Comparison of ENCODE assay signal across 2 cellular contexts in the genomic region with DNA sequence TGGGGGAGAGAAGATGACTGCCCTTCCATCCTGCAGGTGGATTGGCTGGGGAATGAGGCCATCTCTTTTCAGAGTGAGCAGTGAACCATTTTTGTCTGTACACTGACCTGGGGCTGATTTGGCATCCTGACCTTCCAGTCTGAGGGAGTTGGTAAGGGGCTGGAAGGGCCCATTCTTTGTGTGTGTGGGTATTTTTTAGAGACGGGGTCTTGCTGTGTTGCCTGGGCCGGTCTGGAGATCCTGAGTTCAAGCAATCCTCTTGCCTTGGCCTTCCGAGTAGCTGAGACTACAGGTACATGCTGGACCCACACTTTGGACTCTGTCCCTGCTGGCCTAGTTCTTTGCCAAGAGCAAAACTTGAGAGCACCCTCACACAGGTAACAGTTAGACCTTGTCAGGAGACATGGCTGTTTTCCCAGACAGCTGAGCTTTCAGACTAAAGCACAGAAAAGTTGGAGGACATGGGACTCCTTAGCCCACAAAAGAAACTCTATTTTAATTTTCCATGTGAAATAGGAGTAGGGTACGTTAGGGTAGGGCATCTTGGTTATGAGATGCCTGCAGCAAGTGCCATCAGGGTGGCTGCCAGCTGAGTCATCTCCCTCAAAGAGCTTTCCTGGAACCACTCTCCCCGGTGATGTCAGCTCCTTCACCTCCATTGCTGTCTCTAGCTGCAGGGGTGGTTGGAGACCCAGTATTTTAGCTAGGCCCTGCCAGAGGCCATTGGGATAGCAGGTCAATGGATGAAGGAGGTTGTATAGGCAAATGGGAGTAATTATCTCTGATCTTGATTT.
TF ChIP-seq lines count a peak whose summit lies in the region.

No MANE protein-coding gene starts in this region.

TF ChIP-seq in IMR-90, 13 proteins besides CTCF, POLR2A, EP300 and RAD21:
- TF ChIP-seq NFE2L2 (IDR thresholded peaks at IDR 0.05; ENCODE audit: low read depth, low read length) (no peak), RCOR1 (IDR thresholded peaks at IDR 0.05; ENCODE audit: insufficient replicate concordance, low read length) (no peak), SMC3 (IDR thresholded peaks at IDR 0.05; ENCODE audit: low read depth, low read length) (no peak), RFX5 (IDR thresholded peaks at IDR 0.05; ENCODE audit: low read depth, low read length) (no peak), CHD1 (IDR thresholded peaks at IDR 0.05; ENCODE audit: low read depth, low read length) (no peak), MAFK (IDR thresholded peaks at IDR 0.05; ENCODE audit: low read depth, low read length) (no peak)
- TF ChIP-seq, protein P1, sequence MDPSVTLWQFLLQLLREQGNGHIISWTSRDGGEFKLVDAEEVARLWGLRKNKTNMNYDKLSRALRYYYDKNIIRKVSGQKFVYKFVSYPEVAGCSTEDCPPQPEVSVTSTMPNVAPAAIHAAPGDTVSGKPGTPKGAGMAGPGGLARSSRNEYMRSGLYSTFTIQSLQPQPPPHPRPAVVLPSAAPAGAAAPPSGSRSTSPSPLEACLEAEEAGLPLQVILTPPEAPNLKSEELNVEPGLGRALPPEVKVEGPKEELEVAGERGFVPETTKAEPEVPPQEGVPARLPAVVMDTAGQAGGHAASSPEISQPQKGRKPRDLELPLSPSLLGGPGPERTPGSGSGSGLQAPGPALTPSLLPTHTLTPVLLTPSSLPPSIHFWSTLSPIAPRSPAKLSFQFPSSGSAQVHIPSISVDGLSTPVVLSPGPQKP (IDR thresholded peaks at IDR 0.05; ENCODE audit: borderline replicate concordance, low read depth, low read length): no peak
TF ChIP-seq in IMR-90: peak in this region for 0.

TF ChIP-seq in HEK293T, 16 proteins besides CTCF, POLR2A, EP300 and RAD21:
- TF ChIP-seq TARDBP (IDR thresholded peaks at IDR 0.05): no peak
- no peak for TF ChIP-seq L3MBTL2 (conservative IDR thresholded peaks at IDR 0.05)
- TF ChIP-seq, protein P2, sequence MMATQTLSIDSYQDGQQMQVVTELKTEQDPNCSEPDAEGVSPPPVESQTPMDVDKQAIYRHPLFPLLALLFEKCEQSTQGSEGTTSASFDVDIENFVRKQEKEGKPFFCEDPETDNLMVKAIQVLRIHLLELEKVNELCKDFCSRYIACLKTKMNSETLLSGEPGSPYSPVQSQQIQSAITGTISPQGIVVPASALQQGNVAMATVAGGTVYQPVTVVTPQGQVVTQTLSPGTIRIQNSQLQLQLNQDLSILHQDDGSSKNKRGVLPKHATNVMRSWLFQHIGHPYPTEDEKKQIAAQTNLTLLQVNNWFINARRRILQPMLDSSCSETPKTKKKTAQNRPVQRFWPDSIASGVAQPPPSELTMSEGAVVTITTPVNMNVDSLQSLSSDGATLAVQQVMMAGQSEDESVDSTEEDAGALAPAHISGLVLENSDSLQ (IDR thresholded peaks at IDR 0.05): no peak
- no peak for TF ChIP-seq CTBP1 (IDR thresholded peaks at IDR 0.05; ENCODE audit: borderline replicate concordance)
- TF ChIP-seq FOXK2 (IDR thresholded peaks at IDR 0.05): no peak
- no peak for TF ChIP-seq ZNF384 (IDR thresholded peaks at IDR 0.05)
- TF ChIP-seq ELF4 (IDR thresholded peaks at IDR 0.05): no peak
- TF ChIP-seq SUZ12 (IDR thresholded peaks at IDR 0.05): no peak
- TF ChIP-seq SP1 (IDR thresholded peaks at IDR 0.05): no peak
- no peak for TF ChIP-seq HDGF (IDR thresholded peaks at IDR 0.05; ENCODE audit: borderline replicate concordance)
- TF ChIP-seq NFRKB (IDR thresholded peaks at IDR 0.05): no peak
- no peak for TF ChIP-seq LEF1 (IDR thresholded peaks at IDR 0.05; ENCODE audit: borderline replicate concordance)
- no peak for TF ChIP-seq BHLHE40 (IDR thresholded peaks at IDR 0.05; ENCODE audit: borderline replicate concordance)
- no peak for TF ChIP-seq FOXA1 (IDR thresholded peaks at IDR 0.05)
- no peak for TF ChIP-seq ARNT (IDR thresholded peaks at IDR 0.05)
- TF ChIP-seq FOXM1 (IDR thresholded peaks at IDR 0.05; ENCODE audit: borderline replicate concordance): no peak
